ENCODE assay signal across 12 cellular contexts in the genomic region with DNA sequence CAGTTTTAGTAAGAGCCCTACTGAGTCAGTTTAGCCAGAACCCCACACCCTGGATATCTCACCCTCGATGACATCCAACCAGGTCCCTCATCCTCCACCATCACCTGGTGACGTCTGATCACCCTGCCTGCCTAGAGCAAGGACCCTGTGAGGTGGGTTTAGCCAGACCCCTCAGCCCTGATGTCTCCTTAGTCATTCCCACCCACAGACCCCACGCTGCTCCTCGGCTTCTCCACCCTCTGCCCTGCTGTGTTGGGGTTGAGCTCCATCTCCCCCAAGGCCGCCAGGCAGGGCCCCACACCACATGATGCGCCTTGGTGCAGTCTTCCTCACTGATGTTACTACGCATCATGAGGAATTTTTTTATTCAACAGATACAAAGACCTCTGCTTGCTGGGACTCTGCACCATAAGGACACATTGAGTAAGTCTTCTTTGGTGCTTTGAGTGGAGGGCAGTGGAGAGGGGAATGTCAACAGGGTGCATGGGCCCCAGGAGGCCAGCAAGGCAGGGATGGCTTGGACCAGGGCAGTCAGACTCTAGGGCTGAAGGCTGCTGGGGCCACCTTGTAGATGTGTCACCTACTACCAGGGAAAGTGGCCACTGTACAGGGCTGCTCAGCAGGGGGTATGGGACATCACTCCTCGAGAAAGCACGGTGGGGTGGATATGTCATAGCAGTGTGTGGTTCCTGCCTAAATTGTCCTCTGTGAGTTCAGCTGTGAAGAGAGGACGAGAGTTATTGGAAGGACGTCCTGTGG. TPM values are rescaled to one million over a fixed set of nuclear protein-coding genes. Genes with fewer than 3 reads are reported as not detected.
DNase-seq lines count a peak whose midpoint lies in the region; ATAC-seq and TF ChIP-seq lines count a peak whose summit lies in the region.
"Had no signal": no experiment of that assay in that cellular context is flagged by ENCODE, and none has a peak within 500 bp of the region (broad histone marks: within the 10 kb centered on the region; RNA-seq: fewer than 3 reads in every experiment).

No MANE protein-coding gene starts in this region.

- TF ChIP-seq CTCF in gastroesophageal sphincter (IDR thresholded peaks at IDR 0.05) (no peak), osteocyte (IDR thresholded peaks at IDR 0.05) (no peak)

- 90 to 96% methylated on average over 4 of the region's 11 CpGs for WGBS in gastroesophageal sphincter (ENCODE audit: low coverage in 1 of 2), 2 donors

- ATAC-seq in T-helper 17 cell (no peak), gastroesophageal sphincter (no peak), HG03196 (IDR thresholded peaks at IDR 0.05; ENCODE audit: unreplicated experiment) (no peak)
- ATAC-seq: SK-N-SH treated with all-trans-retinoic acid at 6 μM for 48 hours had no signal

- H3K27ac ChIP-seq in CD4-positive, alpha-beta memory T cell (ENCODE audit: low read depth, low read length): peak overlapping the region; percentile 96
- peak overlapping the region in 3 of 4 donors; percentile 99 to 100 (median 99) for H3K27ac ChIP-seq in gastroesophageal sphincter

- TF ChIP-seq POLR2A in gastroesophageal sphincter (IDR thresholded peaks at IDR 0.05): no peak

- POLR2A ChIA-PET in CD4-positive, alpha-beta memory T cell (lab: Charles Lee; ENCODE audit: partially characterized antibody): interaction anchor here (1.5 to 4.9 kb wide), 6 partner anchors 11 to 294 kb away, joined by 7 to 127 read pairs (median 19); a partner anchor contains a TSS

- CTCF ChIA-PET in CD4-positive, alpha-beta memory T cell (lab: Charles Lee; ENCODE audit: partially characterized antibody): interaction anchor here (1.6 to 5.1 kb wide), 2 partner anchors 33 to 38 kb away, joined by 6 to 66 read pairs; no protein-coding TSS in a partner anchor

- DNase-seq in CD4-positive, alpha-beta memory T cell: peak in 1 of 5 donors; percentile 19
- DNase-seq in T-helper 17 cell: no peak
- no peak for DNase-seq in osteocyte (ENCODE audit: extremely low spot score, unreplicated experiment)
- no peak for DNase-seq in activated gamma-delta T cell (lab: John Stamatoyannopoulos, UW)
- no peak for DNase-seq in GM03348 (ENCODE audit: low spot score)
- DNase-seq in NCI-H146 treated with DMSO at 0.1 percent for 48 hours (lab: John Stamatoyannopoulos, UW; ENCODE audit: unreplicated experiment): no peak
- DNase-seq: activated effector memory CD4-positive, alpha-beta T cell treated with anti-CD3 and anti-CD28 coated beads, Interleukin-2, amount 50 U/mL, for 16 hours; H9; NCI-H2029 had no signal

- H3K4me1 ChIP-seq in CD4-positive, alpha-beta memory T cell (ENCODE audit: insufficient read depth, low read length): peaks cover 38% of the 10 kb centered on the region
- H3K4me1 ChIP-seq in gastroesophageal sphincter: peaks cover 0 to 71% (median 9%) of the 10 kb centered on the region in 3 donors

- peaks cover under 1 to 4% of the 10 kb centered on the region in 2 donors for H3K36me3 Mint-ChIP-seq in CD4-positive, alpha-beta memory T cell
- H3K36me3 Mint-ChIP-seq in T-helper 17 cell (ENCODE audit: low read depth): no peaks in the 10 kb centered on the region
- no peaks in the 10 kb centered on the region for H3K36me3 Mint-ChIP-seq in osteocyte (ENCODE audit: unreplicated experiment)

- peak overlapping the region in 7 of 8 donors; percentile 21 to 94 (median 68) for H3K4me3 Mint-ChIP-seq in CD4-positive, alpha-beta memory T cell
- H3K4me3 Mint-ChIP-seq in T-helper 17 cell: peak overlapping the region; percentile 86
- H3K4me3 Mint-ChIP-seq in osteocyte (ENCODE audit: unreplicated experiment): no peak overlapping the region

- no peak for TF ChIP-seq EP300 in gastroesophageal sphincter (IDR thresholded peaks at IDR 0.05)

- H3K4me3 ChIP-seq in CD4-positive, alpha-beta memory T cell (ENCODE audit: low read length in 2 of 2): no peak overlapping the region
- H3K4me3 ChIP-seq in gastroesophageal sphincter: no peak overlapping the region

- H3K27me3 ChIP-seq in CD4-positive, alpha-beta memory T cell (ENCODE audit: insufficient read depth, low read length): no peaks in the 10 kb centered on the region
- peaks cover 20% of the 10 kb centered on the region for H3K27me3 ChIP-seq in gastroesophageal sphincter

- H3K9me3 Mint-ChIP-seq in CD4-positive, alpha-beta memory T cell: no peaks in the 10 kb centered on the region
- no peaks in the 10 kb centered on the region for H3K9me3 Mint-ChIP-seq in osteocyte (ENCODE audit: unreplicated experiment)

- H3K36me3 ChIP-seq in CD4-positive, alpha-beta memory T cell (ENCODE audit: insufficient read depth, low read length): no peaks in the 10 kb centered on the region
- no peaks in the 10 kb centered on the region for H3K36me3 ChIP-seq in gastroesophageal sphincter

- H3K27me3 Mint-ChIP-seq in CD4-positive, alpha-beta memory T cell: no peaks in the 10 kb centered on the region
- H3K27me3 Mint-ChIP-seq in T-helper 17 cell: no peaks in the 10 kb centered on the region
- no peaks in the 10 kb centered on the region for H3K27me3 Mint-ChIP-seq in osteocyte (ENCODE audit: unreplicated experiment)

- H3K4me1 Mint-ChIP-seq in CD4-positive, alpha-beta memory T cell: peaks cover 20 to 62% (median 38%) of the 10 kb centered on the region in 4 donors
- peaks cover 31% of the 10 kb centered on the region for H3K4me1 Mint-ChIP-seq in T-helper 17 cell
- peaks cover 20% of the 10 kb centered on the region for H3K4me1 Mint-ChIP-seq in osteocyte (ENCODE audit: unreplicated experiment)

- intact Hi-C loops in CD4-positive, alpha-beta memory T cell (cut with micrococcal nuclease): loop anchor here (2.0 to 10.0 kb wide), 3 partner anchors 295 to 399 kb away; a partner anchor contains a TSS

- peak overlapping the region; percentile 93 to 99 (median 98) for H3K27ac Mint-ChIP-seq in CD4-positive, alpha-beta memory T cell
- H3K27ac Mint-ChIP-seq in T-helper 17 cell: peak overlapping the region; percentile 92
- peak overlapping the region; percentile 97 for H3K27ac Mint-ChIP-seq in osteocyte (ENCODE audit: unreplicated experiment)

- H3K9me3 ChIP-seq in CD4-positive, alpha-beta memory T cell (ENCODE audit: control insufficient read depth in 1 of 2, low read length in 2 of 2): no peaks in the 10 kb centered on the region
- H3K9me3 ChIP-seq in T-helper 17 cell (ENCODE audit: control insufficient read depth, low read length, poor library complexity, severe bottlenecking): no peaks in the 10 kb centered on the region
- H3K9me3 ChIP-seq in gastroesophageal sphincter: no peaks in the 10 kb centered on the region

RNA-seq across cellular contexts. Expression of a gene that starts 1.6 kb away (rescaled TPM):
- 10 to 100 TPM; 10.9 to 12.0 TPM for total RNA-seq in CD4-positive, alpha-beta memory T cell
- 1 to 10 TPM; 1.3 to 2.9 TPM for polyA plus RNA-seq in CD4-positive, alpha-beta memory T cell
- total RNA-seq in T-helper 17 cell (10 to 100 TPM; 16.3 to 18.2 TPM), gastroesophageal sphincter (10 to 100 TPM in 1 of 4 donors, 1 to 10 TPM in 3; 4.2 to 11.3 (median 7.4) TPM), osteocyte (8.1 TPM in 2 replicates)

RNA-seq across cellular contexts. Expression of a gene that starts 14.2 kb away (rescaled TPM):
- total RNA-seq in CD4-positive, alpha-beta memory T cell: under 1 TPM; 0.61 to 0.80 TPM
- polyA plus RNA-seq in CD4-positive, alpha-beta memory T cell: not detected
- total RNA-seq in T-helper 17 cell (1 to 10 TPM in 1 of 2 donors, under 1 TPM in 1; 0.94 to 1.9 TPM), gastroesophageal sphincter (1 to 10 TPM; 5.1 to 9.0 (median 7.0) TPM), osteocyte (1.6 TPM in 2 replicates)

RNA-seq across cellular contexts. Expression of a gene that starts 23.9 kb away (rescaled TPM):
- 100 to 1,000 TPM; 179 to 185 TPM for total RNA-seq in CD4-positive, alpha-beta memory T cell
- 100 to 1,000 TPM; 382 to 488 TPM for polyA plus RNA-seq in CD4-positive, alpha-beta memory T cell
- total RNA-seq in T-helper 17 cell (100 to 1,000 TPM; 233 to 245 TPM), gastroesophageal sphincter (100 to 1,000 TPM; 234 to 504 (median 299) TPM), osteocyte (150 and 166 TPM in 2 replicates)

RNA-seq across cellular contexts. Expression of a gene that starts 43.9 kb away (rescaled TPM):
- total RNA-seq in CD4-positive, alpha-beta memory T cell: 10 to 100 TPM; 76.0 to 91.4 TPM
- polyA plus RNA-seq in CD4-positive, alpha-beta memory T cell: 1 to 10 TPM in 1 of 2 donors, under 1 TPM in 1; 0.19 to 3.5 TPM
- total RNA-seq in T-helper 17 cell: 10 to 100 TPM; 23.1 to 34.2 TPM
- 10 to 100 TPM; 11.1 to 28.4 (median 20.9) TPM for total RNA-seq in gastroesophageal sphincter
- 15.2 and 16.1 TPM in 2 replicates for total RNA-seq in osteocyte

RNA-seq across cellular contexts. Expression of a gene that starts 54.9 kb away (rescaled TPM):
- 10 to 100 TPM; 57.8 to 64.5 TPM for total RNA-seq in CD4-positive, alpha-beta memory T cell
- polyA plus RNA-seq in CD4-positive, alpha-beta memory T cell: 100 to 1,000 TPM; 108 to 157 TPM
- total RNA-seq in T-helper 17 cell (10 to 100 TPM; 55.2 to 59.9 TPM), gastroesophageal sphincter (100 to 1,000 TPM in 2 of 4 donors, 10 to 100 TPM in 2; 50.2 to 394 (median 81.5) TPM), osteocyte (46.1 and 47.4 TPM in 2 replicates)
